ENCODE assay signal across 16 cellular contexts in genomic region chr5:159456261-159456660, GRCh38.
DNase-seq lines count a peak whose midpoint lies in the region; ATAC-seq, FAIRE-seq and TF ChIP-seq lines count a peak whose summit lies in the region.
"Had no signal": no experiment of that assay in that cellular context is flagged by ENCODE, and none has a peak within 500 bp of the region (broad histone marks: within the 10 kb centered on the region; RNA-seq: fewer than 3 reads in every experiment).

No MANE protein-coding gene starts in this region.

- no peaks in the 10 kb centered on the region for H3K79me1 ChIP-seq in IMR-90 (ENCODE audit: low read depth in 1 of 2, low read length in 2 of 2)

- no peak overlapping the region for H2AK9ac ChIP-seq in IMR-90 (replicated peaks; ENCODE audit: low read depth, low read length, poor library complexity)

- no peak for TF ChIP-seq EP300 in suprapubic skin (IDR thresholded peaks at IDR 0.05)

- peaks cover 9% of the 10 kb centered on the region for H3K4me1 ChIP-seq in IMR-90 (ENCODE audit: control insufficient read depth, insufficient read depth, low read length)
- peaks cover 18% of the 10 kb centered on the region for H3K4me1 ChIP-seq in suprapubic skin

- H3K56ac ChIP-seq in IMR-90 (ENCODE audit: extremely low read depth, insufficient read depth, low read length): no peak overlapping the region

- POLR2A ChIA-PET in IMR-90 (lab: Charles Lee; ENCODE audit: unreplicated experiment): no interaction called here

- no peak overlapping the region for H3K23ac ChIP-seq in IMR-90 (ENCODE audit: low read depth, low read length)

- no peak overlapping the region; the same call in 1 of the 2 replicates for H4K91ac ChIP-seq in IMR-90 (ENCODE audit: insufficient read depth, low read depth, low read length)

- H3K9me3 ChIP-seq in IMR-90 (ENCODE audit: control insufficient read depth, insufficient read depth, low read length) (no peaks in the 10 kb centered on the region), suprapubic skin (no peaks in the 10 kb centered on the region)

- intact Hi-C loops in IMR-90 (cut with micrococcal nuclease): no loop called here

- no peak overlapping the region for H3K14ac ChIP-seq in IMR-90 (replicated peaks; ENCODE audit: low read depth, low read length)

- peaks cover 14% of the 10 kb centered on the region for H3K9me1 ChIP-seq in IMR-90 (ENCODE audit: insufficient read depth, low read length)

- ATAC-seq in GM19372 (IDR thresholded peaks at IDR 0.05; ENCODE audit: low read depth, unreplicated experiment) (peak; percentile 3), HG02798 (IDR thresholded peaks at IDR 0.05; ENCODE audit: poor library complexity, unreplicated experiment) (peak; percentile 9), IMR-90 (ENCODE audit: low read depth) (no peak)
- ATAC-seq: left ventricle myocardium superior; naive thymus-derived CD8-positive, alpha-beta T cell had no signal

- H3K36me3 ChIP-seq in IMR-90 (ENCODE audit: control insufficient read depth, insufficient read depth, low read length) (no peaks in the 10 kb centered on the region), suprapubic skin (no peaks in the 10 kb centered on the region)

- no peak overlapping the region for H3K4me2 ChIP-seq in IMR-90 (ENCODE audit: low read depth, low read length)

- no peak overlapping the region for H3K18ac ChIP-seq in IMR-90 (ENCODE audit: low read depth, low read length)

- TF ChIP-seq RAD21 in IMR-90 (IDR thresholded peaks at IDR 0.05; ENCODE audit: low read length): no peak

- H3K4me3 ChIP-seq in IMR-90 (ENCODE audit: insufficient read depth, low read depth, low read length) (no peak overlapping the region), suprapubic skin (no peak overlapping the region)
- H3K4me3 ChIP-seq: GM23248 had no signal

- 0 out of 2 replicates have a peak overlapping the region, but pooled peaks have one; percentile 48 for H3K4ac ChIP-seq in IMR-90 (ENCODE audit: low read depth, low read length)

- WGBS in IMR-90 (ENCODE audit: extremely low coverage in 2 of 2, insufficient read length in 1 of 2), 2 experiments: 100% methylated on average over 1 of the region's 2 CpGs; no CpG with 5 or more reads in 1 of the 2 experiments
- WGBS in suprapubic skin: 82% methylated on average over 2 of the region's 2 CpGs

- H2BK20ac ChIP-seq in IMR-90 (ENCODE audit: low read depth, low read length): 0 out of 2 replicates have a peak overlapping the region, but pooled peaks have one; percentile 20

- H2AK5ac ChIP-seq in IMR-90 (ENCODE audit: low read depth, low read length): no peak overlapping the region

- TF ChIP-seq CTCF in IMR-90 (conservative IDR thresholded peaks at IDR 0.05; ENCODE audit: low read depth, low read length): no peak
- TF ChIP-seq CTCF in suprapubic skin (IDR thresholded peaks at IDR 0.05): no peak

- no peak overlapping the region for H2BK5ac ChIP-seq in IMR-90 (ENCODE audit: low read depth, low read length, poor library complexity, severe bottlenecking)

- no peaks in the 10 kb centered on the region for H4K20me1 ChIP-seq in IMR-90 (ENCODE audit: insufficient read depth, low read length)

- H4K8ac ChIP-seq in IMR-90 (ENCODE audit: low read depth in 2 of 2, low read length in 2 of 2): no peak overlapping the region

- in situ Hi-C loops in IMR-90 (cut with MboI; ENCODE audit: low sequenced_read_pairs): no loop called here

- TF ChIP-seq POLR2A in GM12892 (IDR thresholded peaks at IDR 0.05; ENCODE audit: low read depth, low read length): no peak
- no peak for TF ChIP-seq POLR2A in IMR-90 (IDR thresholded peaks at IDR 0.05; ENCODE audit: low read depth, low read length)
- TF ChIP-seq POLR2A in suprapubic skin (IDR thresholded peaks at IDR 0.05): no peak

- dilution Hi-C loops in IMR-90 (cut with HindIII; ENCODE audit: low sequenced_read_pairs, unreplicated experiment): no loop called here

- H3K27me3 ChIP-seq in IMR-90 (ENCODE audit: control insufficient read depth, insufficient read depth, low read length): no peaks in the 10 kb centered on the region
- no peaks in the 10 kb centered on the region for H3K27me3 ChIP-seq in suprapubic skin

- no TSS peak for BruUV-seq in IMR-90 (replicated peaks; lab: Mats Ljungman, UMichigan)

- H4K5ac ChIP-seq in IMR-90 (ENCODE audit: low read depth, low read length): no peak overlapping the region

- no peak overlapping the region for H3K27ac ChIP-seq in IMR-90 (ENCODE audit: insufficient read depth, low read length)
- no peak overlapping the region for H3K27ac ChIP-seq in suprapubic skin
- H3K27ac ChIP-seq: GM23248 had no signal

- H3K9ac ChIP-seq in IMR-90 (ENCODE audit: low read depth, low read length): no peak overlapping the region
- H3K9ac ChIP-seq: GM23248 had no signal

- peak; percentile 33 for FAIRE-seq in GM12892 (lab: Jason Lieb, UNC)

- peak overlapping the region; percentile 53; the same call in 1 of the 2 replicates for H2BK120ac ChIP-seq in IMR-90 (ENCODE audit: low read depth, low read length)

- DNase-seq in GM12892 (ENCODE audit: insufficient read length) (no peak), IMR-90 (no peak), COLO668 (lab: John Stamatoyannopoulos, UW; ENCODE audit: unreplicated experiment) (no peak), NOMO-1 (lab: John Stamatoyannopoulos, UW; ENCODE audit: unreplicated experiment in 2 of 2) (no peak), suprapubic skin (ENCODE audit: low spot score in 2 of 2) (no peak), DMS79 treated with DMSO at 0.1 percent for 48 hours (lab: John Stamatoyannopoulos, UW) (no peak)
- DNase-seq: AML-193, amniotic stem cell, DND-41, Karpas-422, left ventricle myocardium superior, NCI-H82 had no signal

- H2BK15ac ChIP-seq in IMR-90 (ENCODE audit: low read depth, low read length): peak overlapping the region; percentile 3; the same call in 1 of the 3 replicates

- no peak overlapping the region for H2AFZ ChIP-seq in IMR-90 (replicated peaks; ENCODE audit: low read length, poor library complexity)
- H2AFZ ChIP-seq: GM23248 had no signal

- CTCF ChIA-PET in IMR-90 (lab: Yijun Ruan, JAX): interaction anchor here (0.6 to 1.0 kb wide), 2 partner anchors 271 to 288 kb away, joined by 3 read pairs; no protein-coding TSS in a partner anchor

TF ChIP-seq in IMR-90, 13 proteins besides CTCF, POLR2A, EP300 and RAD21:
- no peak for TF ChIP-seq CHD1 (IDR thresholded peaks at IDR 0.05; ENCODE audit: low read depth, low read length)
- TF ChIP-seq BHLHE40 (IDR thresholded peaks at IDR 0.05; ENCODE audit: low read depth, low read length): no peak
- no peak for TF ChIP-seq MAFK (IDR thresholded peaks at IDR 0.05; ENCODE audit: low read depth, low read length)
- no peak for TF ChIP-seq SMC3 (IDR thresholded peaks at IDR 0.05; ENCODE audit: low read depth, low read length)
- TF ChIP-seq USF2 (IDR thresholded peaks at IDR 0.05; ENCODE audit: low read depth, low read length): no peak
- no peak for TF ChIP-seq NFE2L2 (IDR thresholded peaks at IDR 0.05; ENCODE audit: low read depth, low read length)
- TF ChIP-seq MAZ (IDR thresholded peaks at IDR 0.05; ENCODE audit: borderline replicate concordance, low read depth, low read length): no peak
- TF ChIP-seq CEBPB (IDR thresholded peaks at IDR 0.05; ENCODE audit: low read depth, low read length): no peak
- no peak for TF ChIP-seq RFX5 (IDR thresholded peaks at IDR 0.05; ENCODE audit: low read depth, low read length)
- TF ChIP-seq FOS (IDR thresholded peaks at IDR 0.05; ENCODE audit: low read depth, low read length): no peak
- TF ChIP-seq RCOR1 (IDR thresholded peaks at IDR 0.05; ENCODE audit: insufficient replicate concordance, low read length): no peak
- TF ChIP-seq, protein P1, sequence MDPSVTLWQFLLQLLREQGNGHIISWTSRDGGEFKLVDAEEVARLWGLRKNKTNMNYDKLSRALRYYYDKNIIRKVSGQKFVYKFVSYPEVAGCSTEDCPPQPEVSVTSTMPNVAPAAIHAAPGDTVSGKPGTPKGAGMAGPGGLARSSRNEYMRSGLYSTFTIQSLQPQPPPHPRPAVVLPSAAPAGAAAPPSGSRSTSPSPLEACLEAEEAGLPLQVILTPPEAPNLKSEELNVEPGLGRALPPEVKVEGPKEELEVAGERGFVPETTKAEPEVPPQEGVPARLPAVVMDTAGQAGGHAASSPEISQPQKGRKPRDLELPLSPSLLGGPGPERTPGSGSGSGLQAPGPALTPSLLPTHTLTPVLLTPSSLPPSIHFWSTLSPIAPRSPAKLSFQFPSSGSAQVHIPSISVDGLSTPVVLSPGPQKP (IDR thresholded peaks at IDR 0.05; ENCODE audit: borderline replicate concordance, low read depth, low read length): no peak
- no peak for TF ChIP-seq MXI1 (IDR thresholded peaks at IDR 0.05; ENCODE audit: borderline replicate concordance, low read depth, low read length)
